In the genomic region with DNA sequence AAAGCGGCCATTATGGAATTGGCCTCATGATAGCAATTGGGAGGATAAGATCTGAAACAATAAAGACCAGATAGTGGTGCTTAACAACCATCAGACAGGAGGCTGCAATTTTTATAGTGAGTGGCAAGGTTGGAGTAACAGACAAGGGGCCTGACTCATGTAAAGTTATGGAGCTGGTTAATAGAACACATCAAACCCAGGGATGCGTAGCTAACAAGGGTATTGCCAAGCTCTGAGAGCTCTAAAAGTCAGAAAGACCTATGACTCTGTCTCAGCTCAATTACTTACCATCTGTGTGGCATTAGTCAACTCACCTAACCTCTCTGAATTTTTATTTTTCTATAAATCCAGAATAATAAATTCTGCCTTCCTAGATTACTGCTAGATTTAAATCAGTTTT, we compare ENCODE assay signal across 27 cellular contexts.
"Had no signal": no experiment of that assay in that cellular context is flagged by ENCODE, and none has a peak within 500 bp of the region (broad histone marks: within the 10 kb centered on the region; RNA-seq: fewer than 3 reads in every experiment).

No MANE protein-coding gene starts in this region.

- H3K9me3 ChIP-seq: Peyer's patch had no signal

- ATAC-seq: PC-3, SK-N-SH treated with all-trans-retinoic acid at 6 μM for 48 hours had no signal

- H3K27me3 ChIP-seq: ascending aorta, cardiac muscle cell, Peyer's patch had no signal

- H3K36me3 ChIP-seq: ascending aorta, cardiac muscle cell, Peyer's patch, WERI-Rb-1 had no signal

- H3K4me1 ChIP-seq: ascending aorta, Peyer's patch had no signal

- DNase-seq: activated CD4-positive, alpha-beta memory T cell treated with anti-CD3 and anti-CD28 coated beads, Interleukin-2, amount 10 ng/mL, durations not matched to agents 7 days and 5 days; activated CD4-positive, alpha-beta T cell treated with anti-CD3 and anti-CD28 coated beads for 1 hour; activated CD4-positive, alpha-beta T cell treated with anti-CD3 and anti-CD28 coated beads for 48 hours; activated CD4-positive, CD25-positive, alpha-beta regulatory T cell; activated gamma-delta T cell; activated naive CD4-positive, alpha-beta T cell treated with Interleukin-2 at 50 U/mL for 16 hours; activated naive CD8-positive, alpha-beta T cell treated with anti-CD3 and anti-CD28 coated beads, Interleukin-2, amount 10 ng/mL, durations not matched to agents 7 days and 5 days; activated T-cell treated with anti-CD3 and anti-CD28 coated beads, Interleukin-2, amount 50 U/mL, for 24 hours; amygdala; MM.1S; MV-4-11; NCI-H1092; NCI-H1436 treated with DMSO at 0.1 percent for 48 hours; NCI-H2029; NCI-H345; NCI-H524 treated with DMSO at 0.1 percent for 48 hours; NK-92 treated with Interleukin-12 subunit alpha and Interleukin-12 subunit beta, amount 100 ng/mL, for 24 hours; PC-3; Peyer's patch; RPMI8226; T-helper 1 cell; T-helper 2 cell; T-helper 9 cell; WERI-Rb-1 had no signal

- H3K27ac ChIP-seq: ascending aorta, cardiac muscle cell, Peyer's patch, WERI-Rb-1 had no signal

- H3K4me3 ChIP-seq: ascending aorta, cardiac muscle cell, Peyer's patch had no signal
